Comparison of ENCODE assay signal across 18 cellular contexts in genomic region chr13:83798731-83799130, GRCh38.
"Had no signal": no experiment of that assay in that cellular context is flagged by ENCODE, and none has a peak within 500 bp of the region (broad histone marks: within the 10 kb centered on the region; RNA-seq: fewer than 3 reads in every experiment).

No MANE protein-coding gene starts in this region.

- H3K27ac ChIP-seq: body of pancreas, ovary, sigmoid colon, spleen, thoracic aorta, WERI-Rb-1 had no signal

- H3K27me3 ChIP-seq: body of pancreas, sigmoid colon, spleen had no signal

- FAIRE-seq: endothelial cell of umbilical vein had no signal

- DNase-seq: activated CD4-positive, alpha-beta memory T cell treated with anti-CD3 and anti-CD28 coated beads, Interleukin-2, amount 10 ng/mL, durations not matched to agents 7 days and 5 days; activated CD4-positive, alpha-beta T cell treated with anti-CD3 and anti-CD28 coated beads for 36 hours; activated effector memory CD4-positive, alpha-beta T cell treated with Interleukin-2 at 50 U/mL for 16 hours; activated naive CD4-positive, alpha-beta T cell treated with anti-CD3 and anti-CD28 coated beads, Interleukin-2, amount 50 U/mL, for 16 hours; activated T-cell treated with anti-CD3 and anti-CD28 coated beads, Interleukin-2, amount 50 U/mL, for 4 hours; amniotic stem cell; body of pancreas; effector CD8-positive, alpha-beta T cell; islet precursor cell; naive B cell; ovary; sigmoid colon; spleen; stimulated activated naive CD8-positive, alpha-beta T cell treated with anti-CD3 and anti-CD28 coated beads, Interleukin-15, amount 100 ng/mL, for 72 hours; WERI-Rb-1 had no signal

- H3K4me3 ChIP-seq: body of pancreas, lung, ovary, sigmoid colon, spleen, thoracic aorta had no signal

- H3K4me1 ChIP-seq: body of pancreas, sigmoid colon, spleen had no signal

- H3K9me3 ChIP-seq: body of pancreas, ovary, thoracic aorta had no signal

- ATAC-seq: activated CD4-positive, alpha-beta T cell treated with anti-CD3 and anti-CD28 coated beads for 36 hours; activated T-cell treated with anti-CD3 and anti-CD28 coated beads, Interleukin-2, amount 50 U/mL, for 4 hours; body of pancreas; stimulated activated naive CD8-positive, alpha-beta T cell treated with anti-CD3 and anti-CD28 coated beads, Interleukin-15, amount 100 ng/mL, for 72 hours had no signal

- H3K36me3 ChIP-seq: ovary, sigmoid colon, spleen, thoracic aorta, WERI-Rb-1 had no signal
